ENCODE assay signal across 9 cellular contexts in the genomic region with DNA sequence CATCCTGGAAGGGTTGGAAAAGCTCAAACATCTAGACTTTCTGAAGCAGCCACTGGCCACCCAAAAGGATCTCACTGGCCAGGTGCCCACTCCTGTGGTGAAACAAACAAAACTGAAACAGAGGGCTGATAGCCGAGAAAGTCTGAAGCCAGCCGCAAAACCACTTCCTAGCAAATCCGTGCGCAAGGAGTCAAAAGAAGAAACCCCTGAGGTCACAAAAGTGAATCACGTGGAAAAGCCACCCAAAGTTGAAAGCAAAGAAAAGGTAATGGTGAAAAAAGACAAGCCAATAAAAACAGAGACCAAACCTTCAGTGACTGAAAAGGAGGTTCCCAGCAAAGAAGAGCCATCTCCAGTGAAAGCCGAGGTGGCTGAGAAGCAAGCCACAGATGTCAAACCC.
DNase-seq lines count a peak whose midpoint lies in the region; ATAC-seq and TF ChIP-seq lines count a peak whose summit lies in the region.
"Had no signal": no experiment of that assay in that cellular context is flagged by ENCODE, and none has a peak within 500 bp of the region (broad histone marks: within the 10 kb centered on the region; RNA-seq: fewer than 3 reads in every experiment).

No MANE protein-coding gene starts in this region.

- no peaks in the 10 kb centered on the region for H3K27me3 ChIP-seq in stomach

- TF ChIP-seq CTCF in stomach (IDR thresholded peaks at IDR 0.05) = no peak

- WGBS in stomach, 5 donors = 86 to 90% (median 88%) methylated on average over 6 of the region's 6 CpGs

- ATAC-seq in GM18505 (IDR thresholded peaks at IDR 0.05; ENCODE audit: unreplicated experiment) (peak; percentile 84), GM21367 (IDR thresholded peaks at IDR 0.05; ENCODE audit: unreplicated experiment) (peak; percentile 89), HG03442 (IDR thresholded peaks at IDR 0.05; ENCODE audit: unreplicated experiment) (peak; percentile 90)

- intact Hi-C loops in stomach (cut with DNase I; ENCODE audit: low total_unique reads) = no loop called here

- peaks cover 6 to 61% (median 34%) of the 10 kb centered on the region in 4 donors for H3K36me3 ChIP-seq in stomach

- H3K4me1 ChIP-seq in stomach = no peaks in the 10 kb centered on the region

- TF ChIP-seq POLR2A in GM18505 (IDR thresholded peaks at IDR 0.05; ENCODE audit: borderline replicate concordance, extremely low read depth, insufficient read depth, insufficient read length) (no peak), stomach (IDR thresholded peaks at IDR 0.05) (no peak)

- H3K27ac ChIP-seq in stomach = no peak overlapping the region

- no peak for TF ChIP-seq EP300 in stomach (IDR thresholded peaks at IDR 0.05)

- H3K9me3 ChIP-seq in stomach = peaks cover 0 to 4% (median 0%) of the 10 kb centered on the region in 4 donors

- DNase-seq in central memory CD4-positive, alpha-beta T cell = peak; percentile 53
- DNase-seq in stomach (no peak), NCI-H1930 (lab: John Stamatoyannopoulos, UW) (no peak), DMS 273 (lab: John Stamatoyannopoulos, UW; ENCODE audit: unreplicated experiment) (no peak), cerebellar nuclear complex (lab: John Stamatoyannopoulos, UW) (no peak)
- DNase-seq: effector CD4-positive, alpha-beta T cell had no signal

- no peak overlapping the region for H3K4me3 ChIP-seq in stomach
